32 cellular contexts compared by ENCODE assay signal in genomic region chr14:29316936-29317335, GRCh38.
"Had no signal": no experiment of that assay in that cellular context is flagged by ENCODE, and none has a peak within 500 bp of the region (broad histone marks: within the 10 kb centered on the region; RNA-seq: fewer than 3 reads in every experiment).

No MANE protein-coding gene starts in this region.

- DNase-seq: activated CD4-positive, alpha-beta memory T cell treated with anti-CD3 and anti-CD28 coated beads, Interleukin-2, amount 10 ng/mL, durations not matched to agents 7 days and 5 days; activated CD4-positive, alpha-beta T cell treated with anti-CD3 and anti-CD28 coated beads for 1 hour; activated CD4-positive, alpha-beta T cell treated with anti-CD3 and anti-CD28 coated beads for 36 hours; activated CD4-positive, alpha-beta T cell treated with anti-CD3 and anti-CD28 coated beads for 48 hours; activated CD4-positive, alpha-beta T cell treated with anti-CD3 and anti-CD28 coated beads, Interleukin-2, amount 10 ng/mL, durations not matched to agents 7 days and 5 days; activated CD4-positive, alpha-beta T cell treated with anti-CD3 and anti-CD28 coated beads, Interleukin-2, amount 50 U/mL, for 48 hours; activated CD4-positive, CD25-positive, alpha-beta regulatory T cell; activated CD8-positive, alpha-beta memory T cell treated with anti-CD3 and anti-CD28 coated beads for 24 hours; activated CD8-positive, alpha-beta memory T cell treated with anti-CD3 and anti-CD28 coated beads, Interleukin-2, amount 10 ng/mL, durations not matched to agents 7 days and 5 days; activated CD8-positive, alpha-beta memory T cell treated with anti-CD3 and anti-CD28 coated beads, Interleukin-2, amount 50 U/mL, for 48 hours; activated CD8-positive, alpha-beta T cell treated with anti-CD3 and anti-CD28 coated beads, Interleukin-2, amount 10 ng/mL, durations not matched to agents 7 days and 5 days; activated effector memory CD4-positive, alpha-beta T cell treated with Interleukin-2 at 50 U/mL for 16 hours; activated gamma-delta T cell; activated naive CD4-positive, alpha-beta T cell treated with anti-CD3 and anti-CD28 coated beads, Interleukin-2, amount 10 ng/mL, durations not matched to agents 7 days and 5 days; activated naive CD4-positive, alpha-beta T cell treated with Interleukin-2 at 50 U/mL for 16 hours; activated naive CD8-positive, alpha-beta T cell treated with anti-CD3 and anti-CD28 coated beads, Interleukin-2, amount 10 ng/mL, durations not matched to agents 7 days and 5 days; activated naive CD8-positive, alpha-beta T cell treated with anti-CD3 and anti-CD28 coated beads, Interleukin-2, amount 50 U/mL, for 24 hours; activated T-cell treated with anti-CD3 and anti-CD28 coated beads, Interleukin-2, amount 50 U/mL, for 24 hours; activated T-cell treated with anti-CD3 and anti-CD28 coated beads, Interleukin-2, amount 50 U/mL, for 48 hours; amygdala; anterior cingulate cortex; caudate nucleus; cerebellar nuclear complex; T-helper 2 cell; T-helper 9 cell; WERI-Rb-1 had no signal

- FAIRE-seq: bronchial epithelial cell, TTC549 had no signal

- H3K27me3 ChIP-seq: ascending aorta, cardiac muscle cell had no signal

- H3K4me3 ChIP-seq: ascending aorta, cardiac muscle cell had no signal

- ATAC-seq: activated CD4-positive, alpha-beta T cell treated with anti-CD3 and anti-CD28 coated beads for 36 hours; activated CD4-positive, CD25-positive, alpha-beta regulatory T cell treated with anti-CD3 and anti-CD28 coated beads, Interleukin-2, amount 50 U/mL, for 24 hours; activated CD8-positive, alpha-beta memory T cell treated with anti-CD3 and anti-CD28 coated beads, Interleukin-2, amount 10 ng/mL, durations not matched to agents 7 days and 5 days; activated CD8-positive, alpha-beta T cell treated with anti-CD3 and anti-CD28 coated beads, Interleukin-2, amount 10 ng/mL, durations not matched to agents 7 days and 5 days; activated naive CD8-positive, alpha-beta T cell treated with anti-CD3 and anti-CD28 coated beads, Interleukin-2, amount 50 U/mL, for 24 hours; WTC11 had no signal

- H3K36me3 ChIP-seq: ascending aorta, cardiac muscle cell, WERI-Rb-1 had no signal

- H3K4me1 ChIP-seq: ascending aorta had no signal

- H3K9me3 ChIP-seq: ascending aorta had no signal

- H3K27ac ChIP-seq: ascending aorta, cardiac muscle cell, WERI-Rb-1 had no signal
